8 cellular contexts compared by ENCODE assay signal in the genomic region with DNA sequence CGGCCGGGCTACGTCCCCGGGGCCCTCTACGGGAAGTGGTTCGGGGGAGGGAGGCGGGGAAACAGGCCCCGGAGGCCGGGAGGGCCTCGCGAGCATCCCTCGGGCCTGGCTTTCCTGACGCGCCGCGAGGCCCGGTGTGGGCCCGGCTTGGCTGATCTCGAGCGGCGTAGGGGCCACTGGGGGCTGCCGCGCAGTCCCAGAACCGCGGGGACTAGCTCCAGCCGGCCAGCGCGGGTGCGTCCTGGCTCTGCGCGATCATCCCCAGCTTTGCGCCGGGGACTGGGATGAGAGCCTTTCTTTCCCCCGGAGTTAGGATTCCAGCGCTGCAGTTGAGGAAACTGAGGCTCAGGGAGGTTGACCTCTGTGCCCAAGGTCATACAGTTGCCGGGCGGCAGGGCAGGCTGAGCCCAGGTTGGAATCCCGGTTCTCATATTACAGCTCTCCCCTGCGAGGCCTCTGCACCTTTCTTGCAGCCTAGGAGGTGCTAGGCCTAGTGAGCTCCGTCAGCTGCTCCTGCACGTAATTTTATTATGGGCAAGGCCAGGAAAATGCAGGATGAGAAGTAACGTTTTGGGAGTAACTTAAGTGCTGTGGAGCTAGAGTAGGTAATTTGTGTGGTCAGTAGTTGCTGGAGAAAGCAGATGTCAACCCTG. TPM values are rescaled to one million over a fixed set of nuclear protein-coding genes. Genes with fewer than 3 reads are reported as not detected.
DNase-seq lines count a peak whose midpoint lies in the region; ATAC-seq lines count a peak whose summit lies in the region.

No MANE protein-coding gene starts in this region.

- H3K27me3 ChIP-seq in ectodermal cell (ENCODE audit: control insufficient read depth, insufficient read depth, low read length, poor library complexity, severe bottlenecking): peaks cover 6% of the 10 kb centered on the region
- H3K27me3 ChIP-seq in mononuclear cell (ENCODE audit: insufficient read depth, low read length): no peaks in the 10 kb centered on the region

- H3K36me3 ChIP-seq in ectodermal cell (ENCODE audit: control insufficient read depth, insufficient read depth, low read length) (no peaks in the 10 kb centered on the region), urinary bladder (ENCODE audit: insufficient read depth) (no peaks in the 10 kb centered on the region)

- H3K4me3 ChIP-seq in ectodermal cell (ENCODE audit: insufficient read depth, low read depth, low read length): peak overlapping the region; percentile 64
- peak overlapping the region; percentile 55 for H3K4me3 ChIP-seq in mononuclear cell (ENCODE audit: low read length)
- H3K4me3 ChIP-seq in urinary bladder (ENCODE audit: low read depth, low read length): peak overlapping the region; percentile 88

- peak overlapping the region; percentile 61 for H3K27ac ChIP-seq in ectodermal cell (ENCODE audit: insufficient read depth, low read depth, low read length, poor library complexity, severe bottlenecking)
- peak overlapping the region; percentile 72 for H3K27ac ChIP-seq in urinary bladder (ENCODE audit: low read depth)

- H3K4me1 ChIP-seq in ectodermal cell (ENCODE audit: control insufficient read depth, insufficient read depth, low read length): peaks cover 34% of the 10 kb centered on the region
- H3K4me1 ChIP-seq in mononuclear cell (ENCODE audit: insufficient read depth, low read length): peaks cover 74% of the 10 kb centered on the region
- H3K4me1 ChIP-seq in urinary bladder (ENCODE audit: insufficient read depth): no peaks in the 10 kb centered on the region

- WGBS in ectodermal cell, 2 experiments: 1% methylated on average over 42 of the region's 42 CpGs
- WGBS in urinary bladder: under 1% methylated on average over 42 of the region's 42 CpGs

- ATAC-seq in HG03064 (IDR thresholded peaks at IDR 0.05; ENCODE audit: low read depth, unreplicated experiment) (peak; percentile 28), GM21526 (IDR thresholded peaks at IDR 0.05; ENCODE audit: low FRiP score, unreplicated experiment) (no peak)

- DNase-seq in ELF-1 (ENCODE audit: low read depth, low spot score): peak; percentile 82
- peak; percentile 46 to 64 for DNase-seq in SHP77 (lab: John Stamatoyannopoulos, UW)
- no peak for DNase-seq in mucosa of gallbladder (ENCODE audit: low spot score)

- H3K9me3 ChIP-seq in ectodermal cell (ENCODE audit: control insufficient read depth, low read length) (no peaks in the 10 kb centered on the region), mononuclear cell (ENCODE audit: low read depth, low read length) (no peaks in the 10 kb centered on the region)

RNA-seq across cellular contexts. Expression of gene LPIN1, which starts 0.5 kb away (rescaled TPM):
- polyA plus RNA-seq in ectodermal cell (2013, experiment 1 of 4): 29.5 TPM
- polyA plus RNA-seq in ectodermal cell (2013, experiment 2 of 4): 23.9 TPM
- polyA plus RNA-seq in ectodermal cell (2013, experiment 3 of 4): 22.1 TPM
- polyA plus RNA-seq in ectodermal cell (2013, experiment 4 of 4): 23.0 TPM
- total RNA-seq in mononuclear cell: 52.8 TPM
- total RNA-seq in urinary bladder: 27.3 TPM
- polyA plus RNA-seq in urinary bladder: 34.1 TPM
- 51.1 TPM for total RNA-seq in mucosa of gallbladder
